8 cellular contexts compared by ENCODE assay signal in genomic region chr16:24610421-24610765, GRCh38.
DNase-seq lines count a peak whose midpoint lies in the region; ATAC-seq and TF ChIP-seq lines count a peak whose summit lies in the region.

No MANE protein-coding gene starts in this region.

- CTCF ChIA-PET in CD8-positive, alpha-beta T cell (lab: Charles Lee) = no interaction called here

- peaks cover 7% of the 10 kb centered on the region for H3K4me1 ChIP-seq in CD8-positive, alpha-beta T cell (ENCODE audit: insufficient read depth, low read length)
- H3K4me1 ChIP-seq in fibroblast of lung (ENCODE audit: control insufficient read depth, extremely low read depth, insufficient read depth, low read length) = peaks cover 3% of the 10 kb centered on the region

- no peaks in the 10 kb centered on the region for H3K36me3 Mint-ChIP-seq in CD8-positive, alpha-beta T cell
- no peaks in the 10 kb centered on the region for H3K36me3 Mint-ChIP-seq in naive B cell

- no peak overlapping the region for H3K4me3 ChIP-seq in CD8-positive, alpha-beta T cell (ENCODE audit: low read depth, low read length)
- H3K4me3 ChIP-seq in fibroblast of lung (replicated peaks in 1 of 4; ENCODE audit: control extremely low read depth in 1 of 4, insufficient read depth in 1 of 4, low read depth in 3 of 4, low read length in 4 of 4) = peak overlapping the region in 1 of 4 experiments; percentile 17

- no peaks in the 10 kb centered on the region for H3K36me3 ChIP-seq in CD8-positive, alpha-beta T cell (ENCODE audit: insufficient read depth, low read length)
- H3K36me3 ChIP-seq in fibroblast of lung (ENCODE audit: control insufficient read depth, insufficient read depth, low read length) = no peaks in the 10 kb centered on the region

- ATAC-seq in CD8-positive, alpha-beta T cell = no peak
- peak; percentile 40 for ATAC-seq in naive B cell (ENCODE audit: low read depth in 2 of 2)
- no peak for ATAC-seq in GM21367 (IDR thresholded peaks at IDR 0.05; ENCODE audit: unreplicated experiment)
- no peak for ATAC-seq in HG03469 (IDR thresholded peaks at IDR 0.05; ENCODE audit: unreplicated experiment)
- no peak for ATAC-seq in GM19023 (IDR thresholded peaks at IDR 0.05; ENCODE audit: unreplicated experiment)

- H3K27me3 ChIP-seq in CD8-positive, alpha-beta T cell (ENCODE audit: insufficient read depth, low read length) = peaks cover 7% of the 10 kb centered on the region
- peaks cover 5% of the 10 kb centered on the region for H3K27me3 ChIP-seq in fibroblast of lung (ENCODE audit: control insufficient read depth, insufficient read depth, low read length)

- no peak overlapping the region for H3K9ac ChIP-seq in fibroblast of lung (ENCODE audit: insufficient read depth, low read length)

- H3K4me1 Mint-ChIP-seq in CD8-positive, alpha-beta T cell (ENCODE audit: low read depth) = peaks cover 14% of the 10 kb centered on the region
- H3K4me1 Mint-ChIP-seq in naive B cell = peaks cover 7 to 19% (median 13%) of the 10 kb centered on the region in 3 donors

- no peaks in the 10 kb centered on the region for H3K9me3 Mint-ChIP-seq in CD8-positive, alpha-beta T cell
- no peaks in the 10 kb centered on the region for H3K9me3 Mint-ChIP-seq in naive B cell

- no peak overlapping the region for H3K27ac ChIP-seq in CD8-positive, alpha-beta T cell (ENCODE audit: low read depth, low read length)
- no peak overlapping the region for H3K27ac ChIP-seq in fibroblast of lung (ENCODE audit: insufficient read depth, low read length)

- peaks cover 52% of the 10 kb centered on the region for H3K27me3 Mint-ChIP-seq in CD8-positive, alpha-beta T cell (ENCODE audit: low read depth)
- peaks cover 49 to 64% (median 62%) of the 10 kb centered on the region in 3 donors for H3K27me3 Mint-ChIP-seq in naive B cell

- POLR2A ChIA-PET in CD8-positive, alpha-beta T cell (lab: Charles Lee) = interaction anchor here (0.5 to 0.8 kb wide), 2 partner anchors 124 to 424 kb away, joined by 3 to 7 read pairs; no protein-coding TSS in a partner anchor

- H3K27ac Mint-ChIP-seq in CD8-positive, alpha-beta T cell = no peak overlapping the region
- H3K27ac Mint-ChIP-seq in naive B cell = peak overlapping the region in 2 of 6 donors; percentile 50 to 57

- H3K4me3 Mint-ChIP-seq in CD8-positive, alpha-beta T cell = peak overlapping the region; percentile 42
- peak overlapping the region; percentile 59 to 91 (median 75) for H3K4me3 Mint-ChIP-seq in naive B cell

- TF ChIP-seq CTCF in CD8-positive, alpha-beta T cell (IDR thresholded peaks at IDR 0.05) = no peak
- TF ChIP-seq CTCF in fibroblast of lung (conservative IDR thresholded peaks at IDR 0.05 in 1 of 2, IDR thresholded peaks at IDR 0.05 in 1 of 2; ENCODE audit: low read depth in 1 of 2, low read length in 2 of 2) = no peak

- H3K4me2 ChIP-seq in fibroblast of lung (ENCODE audit: extremely low read depth, insufficient read depth, low read length) = peak overlapping the region; percentile 73

- no peaks in the 10 kb centered on the region for H3K79me2 ChIP-seq in fibroblast of lung (ENCODE audit: control insufficient read depth, insufficient read depth, low read length)

- no peak for DNase-seq in CD8-positive, alpha-beta T cell
- DNase-seq in NCI-H2227 (lab: John Stamatoyannopoulos, UW; ENCODE audit: unreplicated experiment) (peak; percentile 50), fibroblast of lung (ENCODE audit: low read depth in 2 of 2) (peak; percentile 28 to 46), naive B cell (peak; percentile 12), SHP77 treated with DMSO at 0.1 percent for 48 hours (lab: John Stamatoyannopoulos, UW) (no peak)

- H2AFZ ChIP-seq in fibroblast of lung (ENCODE audit: low read length) = peak overlapping the region; percentile 79

- H3K9me3 ChIP-seq in CD8-positive, alpha-beta T cell (ENCODE audit: low read length) = no peaks in the 10 kb centered on the region
- H3K9me3 ChIP-seq in fibroblast of lung (ENCODE audit: control insufficient read depth, insufficient read depth, low read depth, low read length) = no peaks in the 10 kb centered on the region

- intact Hi-C loops in CD8-positive, alpha-beta T cell (cut with DNase I, micrococcal nuclease) = no loop called here

- H4K20me1 ChIP-seq in fibroblast of lung (ENCODE audit: control insufficient read depth, extremely low read depth, insufficient read depth, low read length) = no peaks in the 10 kb centered on the region

Comparison
In these comparisons a context has a peak if more than half of its experiments do, and no peak if none do; other contexts are left out.
1. ATAC-seq: peak in naive B cell (2 of 2); none in CD8-positive, alpha-beta T cell (single experiment), GM21367 (single experiment), HG03469 (single experiment) and GM19023 (single experiment).
2. DNase-seq: peak in NCI-H2227 (single experiment), fibroblast of lung (2 of 2) and naive B cell (single experiment); none in CD8-positive, alpha-beta T cell (0 of 7) and SHP77 treated with DMSO at 0.1 percent for 48 hours (single experiment).